Comparison of ENCODE assay signal across 9 cellular contexts in genomic region chr19:6674868-6675305, GRCh38. TPM values are rescaled to one million over a fixed set of nuclear protein-coding genes. Genes with fewer than 3 reads are reported as not detected.
A peak's percentile ranks its signal among the peaks of the same experiment; 100 is the strongest.
DNase-seq lines count a peak whose midpoint lies in the region; ATAC-seq and TF ChIP-seq lines count a peak whose summit lies in the region.
"Had no signal": no experiment of that assay in that cellular context is flagged by ENCODE, and none has a peak within 500 bp of the region (broad histone marks: within the 10 kb centered on the region; RNA-seq: fewer than 3 reads in every experiment).

No MANE protein-coding gene starts in this region.

- peak; percentile 97 for DNase-seq in MM.1S
- DNase-seq in activated CD4-positive, alpha-beta T cell treated with anti-CD3 and anti-CD28 coated beads, Interleukin-2, amount 50 U/mL, for 48 hours, result peak; percentile 92 to 95
- DNase-seq in effector memory CD8-positive, alpha-beta T cell, result peak; percentile 79 to 83 (median 83)
- DNase-seq in nephron progenitor cell, result peak; percentile 27
- peak in 1 of 2 donors; percentile 84 for DNase-seq in upper lobe of left lung
- no peak for DNase-seq in superior temporal gyrus (ENCODE audit: extremely low spot score)

- H3K9ac ChIP-seq in BLaER1, result peak overlapping the region; percentile 49; the same call in 1 of the 2 replicates
- H3K9ac ChIP-seq in MM.1S (ENCODE audit: low read length), result peak overlapping the region; percentile 17; the same call in 1 of the 2 replicates
- H3K9ac ChIP-seq: parathyroid adenoma had no signal

- ATAC-seq in GM21360 (IDR thresholded peaks at IDR 0.05; ENCODE audit: unreplicated experiment), result peak; percentile 49
- peak; percentile 69 for ATAC-seq in effector memory CD8-positive, alpha-beta T cell (replicated peaks)
- peak; percentile 52 to 56 for ATAC-seq in upper lobe of left lung (ENCODE audit: low FRiP score in 2 of 2)

- H3K27me3 Mint-ChIP-seq in effector memory CD8-positive, alpha-beta T cell, result no peaks in the 10 kb centered on the region
- H3K27me3 Mint-ChIP-seq in nephron progenitor cell (ENCODE audit: low read depth, poor library complexity), result peaks cover 15% of the 10 kb centered on the region

- peak; percentile 53 for TF ChIP-seq CTCF in MM.1S (IDR thresholded peaks at IDR 0.05; ENCODE audit: low read length)
- TF ChIP-seq CTCF in nephron progenitor cell (IDR thresholded peaks at IDR 0.05), result no peak
- TF ChIP-seq CTCF in upper lobe of left lung (IDR thresholded peaks at IDR 0.05), result no peak

- 28 to 41% methylated on average over 5 to 7 of the region's 8 CpGs for whole genome bisulfite sequencing in upper lobe of left lung, 2 donors

- H3K4me3 Mint-ChIP-seq in effector memory CD8-positive, alpha-beta T cell, result peak overlapping the region; percentile 63 to 79
- H3K4me3 Mint-ChIP-seq in nephron progenitor cell, result no peak overlapping the region

- H3F3A ChIP-seq in MM.1S (ENCODE audit: insufficient read depth, low read length), result peaks cover 13% of the 10 kb centered on the region

- no peak overlapping the region; the same call in 1 of the 2 replicates for H3K27ac ChIP-seq in BLaER1
- H3K27ac ChIP-seq in MM.1S (ENCODE audit: low read length), result peak overlapping the region; percentile 50; the same call in 1 of the 2 replicates
- H3K27ac ChIP-seq in upper lobe of left lung, result peak overlapping the region in 2 of 4 donors; percentile 26 to 45
- H3K27ac ChIP-seq: parathyroid adenoma had no signal

- no peak for TF ChIP-seq EP300 in upper lobe of left lung (IDR thresholded peaks at IDR 0.05)

- H3K9me2 ChIP-seq in MM.1S (replicated peaks; ENCODE audit: insufficient read depth, low read length), result no peaks in the 10 kb centered on the region

- peak overlapping the region; percentile 67 for H2AFZ ChIP-seq in MM.1S (ENCODE audit: low read length)
- H2AFZ ChIP-seq: parathyroid adenoma had no signal

- H3K36me3 Mint-ChIP-seq in effector memory CD8-positive, alpha-beta T cell (ENCODE audit: insufficient read depth), result peaks cover 14% of the 10 kb centered on the region
- H3K36me3 Mint-ChIP-seq in nephron progenitor cell (ENCODE audit: low read depth), result no peaks in the 10 kb centered on the region

- no peaks in the 10 kb centered on the region for H3K79me2 ChIP-seq in MM.1S (ENCODE audit: low read length)
- H3K79me2 ChIP-seq: parathyroid adenoma had no signal

- H3K4me1 Mint-ChIP-seq in effector memory CD8-positive, alpha-beta T cell (ENCODE audit: low read depth in 2 of 2), result peaks cover 54 to 56% of the 10 kb centered on the region in 2 donors
- peaks cover 14% of the 10 kb centered on the region for H3K4me1 Mint-ChIP-seq in nephron progenitor cell

- H4K20me1 ChIP-seq in BLaER1, result no peaks in the 10 kb centered on the region
- H4K20me1 ChIP-seq in MM.1S (ENCODE audit: insufficient read depth, low read length), result no peaks in the 10 kb centered on the region

- H3K9me3 ChIP-seq in BLaER1, result no peaks in the 10 kb centered on the region
- no peaks in the 10 kb centered on the region for H3K9me3 ChIP-seq in MM.1S (replicated peaks; ENCODE audit: insufficient read depth, low read length)
- H3K9me3 ChIP-seq in upper lobe of left lung, result no peaks in the 10 kb centered on the region

- H3K27me3 ChIP-seq in BLaER1 (no peaks in the 10 kb centered on the region), MM.1S (replicated peaks; ENCODE audit: insufficient read depth, low read length) (peaks cover 2% of the 10 kb centered on the region; the same call in 1 of the 2 replicates), upper lobe of left lung (no peaks in the 10 kb centered on the region)

- peaks cover 0 to 5% of the 10 kb centered on the region in 2 donors for H3K9me3 Mint-ChIP-seq in effector memory CD8-positive, alpha-beta T cell
- peaks cover 58% of the 10 kb centered on the region for H3K9me3 Mint-ChIP-seq in nephron progenitor cell

- no peaks in the 10 kb centered on the region for H3K36me3 ChIP-seq in BLaER1
- no peaks in the 10 kb centered on the region for H3K36me3 ChIP-seq in MM.1S (replicated peaks; ENCODE audit: insufficient read depth, low read length)
- peaks cover 0 to 17% (median 11%) of the 10 kb centered on the region in 4 donors for H3K36me3 ChIP-seq in upper lobe of left lung

- peak overlapping the region; percentile 67 to 92 for H3K27ac Mint-ChIP-seq in effector memory CD8-positive, alpha-beta T cell
- no peak overlapping the region for H3K27ac Mint-ChIP-seq in nephron progenitor cell

- TF ChIP-seq POLR2A in upper lobe of left lung (IDR thresholded peaks at IDR 0.05), result no peak

- H3K4me3 ChIP-seq in BLaER1, result no peak overlapping the region
- peak overlapping the region; percentile 52 for H3K4me3 ChIP-seq in MM.1S (ENCODE audit: low read length)
- no peak overlapping the region for H3K4me3 ChIP-seq in upper lobe of left lung

- H3K4me2 ChIP-seq in BLaER1, result peak overlapping the region; percentile 84
- H3K4me2 ChIP-seq in MM.1S (ENCODE audit: low read depth, low read length), result peak overlapping the region; percentile 75

- peaks cover 32% of the 10 kb centered on the region for H3K4me1 ChIP-seq in BLaER1
- H3K4me1 ChIP-seq in MM.1S (ENCODE audit: low read length), result peaks cover 18% of the 10 kb centered on the region
- peaks cover 3 to 18% (median 8%) of the 10 kb centered on the region in 4 donors for H3K4me1 ChIP-seq in upper lobe of left lung
- H3K4me1 ChIP-seq: parathyroid adenoma had no signal

RNA-seq across cellular contexts. Expression of gene TNFSF14, which starts 4.9 kb away (rescaled TPM):
- total RNA-seq in upper lobe of left lung, result 1 to 10 TPM; 1.7 to 7.3 (median 2.8) TPM

RNA-seq across cellular contexts. Expression of gene C3, which starts 45.6 kb away (rescaled TPM):
- 1,000 to 10,000 TPM in 2 of 6 donors, 100 to 1,000 TPM in 4; 461 to 1,221 (median 854) TPM for total RNA-seq in upper lobe of left lung
